Comparison of ENCODE assay signal across 31 cellular contexts in genomic region chr5:15474143-15474719, GRCh38. TPM values are rescaled to one million over a fixed set of nuclear protein-coding genes. Genes with fewer than 3 reads are reported as not detected.
"Had no signal": no experiment of that assay in that cellular context is flagged by ENCODE, and none has a peak within 500 bp of the region (broad histone marks: within the 10 kb centered on the region; RNA-seq: fewer than 3 reads in every experiment).

No MANE protein-coding gene starts in this region.

- H3K9me3 ChIP-seq: adrenal gland, body of pancreas, esophagus squamous epithelium had no signal

- FAIRE-seq: colon, endothelial cell of umbilical vein had no signal

- H3K36me3 ChIP-seq: adrenal gland, esophagus squamous epithelium, WERI-Rb-1 had no signal

- ATAC-seq: activated CD4-positive, CD25-positive, alpha-beta regulatory T cell treated with anti-CD3 and anti-CD28 coated beads, Interleukin-2, amount 50 U/mL, for 24 hours; activated CD8-positive, alpha-beta T cell treated with anti-CD3 and anti-CD28 coated beads for 36 hours; activated naive CD8-positive, alpha-beta T cell treated with anti-CD3 and anti-CD28 coated beads, Interleukin-2, amount 50 U/mL, for 24 hours; body of pancreas; T-helper 17 cell had no signal

- H3K4me3 ChIP-seq: adrenal gland, body of pancreas, esophagus squamous epithelium had no signal

- DNase-seq: activated B cell treated with CpG ODN at 0.5 μM for 24 hours; activated CD4-positive, alpha-beta T cell treated with anti-CD3 and anti-CD28 coated beads for 48 hours; activated CD4-positive, alpha-beta T cell treated with anti-CD3 and anti-CD28 coated beads, Interleukin-2, amount 50 U/mL, for 1 hour; activated CD4-positive, alpha-beta T cell treated with anti-CD3 and anti-CD28 coated beads, Interleukin-2, amount 50 U/mL, for 48 hours; activated CD8-positive, alpha-beta memory T cell treated with anti-CD3 and anti-CD28 coated beads for 24 hours; activated CD8-positive, alpha-beta T cell treated with anti-CD3 and anti-CD28 coated beads for 36 hours; activated effector memory CD4-positive, alpha-beta T cell treated with anti-CD3 and anti-CD28 coated beads, Interleukin-2, amount 50 U/mL, for 16 hours; activated naive CD4-positive, alpha-beta T cell treated with anti-CD3 and anti-CD28 coated beads for 36 hours; activated naive CD8-positive, alpha-beta T cell treated with anti-CD3 and anti-CD28 coated beads for 36 hours; activated naive CD8-positive, alpha-beta T cell treated with anti-CD3 and anti-CD28 coated beads, Interleukin-2, amount 50 U/mL, for 24 hours; activated T-cell treated with anti-CD3 and anti-CD28 coated beads, Interleukin-2, amount 50 U/mL, for 48 hours; adrenal gland; amygdala; aorta; body of pancreas; caudate nucleus; cortex of kidney; effector CD8-positive, alpha-beta T cell; esophagus squamous epithelium; foreskin fibroblast; head of caudate nucleus; T-helper 1 cell; T-helper 17 cell; T1000; WERI-Rb-1 had no signal

- H3K4me1 ChIP-seq: adrenal gland, body of pancreas, esophagus squamous epithelium had no signal

- H3K27me3 ChIP-seq: adrenal gland, body of pancreas, esophagus squamous epithelium had no signal

- H3K27ac ChIP-seq: adrenal gland, body of pancreas, epithelial cell of prostate, esophagus squamous epithelium, WERI-Rb-1 had no signal

RNA-seq across cellular contexts. Expression of gene FBXL7, which starts 25.7 kb away (rescaled TPM):
- total RNA-seq: activated B cell treated with CpG ODN at 0.5 μM for 24 hours; activated CD8-positive, alpha-beta T cell treated with anti-CD3 and anti-CD28 coated beads for 36 hours; activated naive CD4-positive, alpha-beta T cell treated with anti-CD3 and anti-CD28 coated beads for 36 hours; activated naive CD8-positive, alpha-beta T cell treated with anti-CD3 and anti-CD28 coated beads for 36 hours; activated T-helper 1 cell treated with anti-CD3 and anti-CD28 coated beads, Interleukin-12 subunit alpha, Interleukin-12 subunit beta, Interleukin-2, Interleukin-4 antibody, amounts not matched to agents 30 ng/mL and 10 ng/mL and 1 ng/mL, durations not matched to agents 14 hours and 24 hours and 36 hours; activated T-helper 2 cell treated with anti-CD3 and anti-CD28 coated beads, Interferon-gamma antibody, Interleukin-2, Interleukin-4, amounts not matched to agents 10 μg/mL and 5 μg/mL and 100 μg/mL, durations not matched to agents 14 hours and 24 hours and 36 hours; T-helper 17 cell had no signal
